Comparison of ENCODE assay signal across 10 cellular contexts in the genomic region with DNA sequence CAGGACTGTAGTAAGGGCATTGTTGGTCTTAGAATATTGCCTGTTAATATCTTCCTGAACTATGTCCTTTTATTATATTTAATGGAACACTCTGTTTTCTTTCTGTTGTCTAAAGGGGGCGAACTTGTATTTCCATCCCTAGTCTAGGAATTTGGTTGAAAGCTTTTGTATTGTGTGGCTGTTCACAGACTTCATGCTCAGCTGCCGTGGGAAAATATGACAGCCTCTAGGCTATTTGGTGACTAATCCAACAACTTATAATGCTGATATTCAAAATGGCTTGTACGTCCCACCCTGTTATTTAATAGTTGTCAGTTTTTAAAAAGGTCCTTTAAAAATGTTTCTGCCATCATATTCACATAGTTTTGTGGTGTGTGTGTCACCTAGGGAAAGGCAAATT.
DNase-seq lines count a peak whose midpoint lies in the region; ATAC-seq, FAIRE-seq and TF ChIP-seq lines count a peak whose summit lies in the region.
"Had no signal": no experiment of that assay in that cellular context is flagged by ENCODE, and none has a peak within 500 bp of the region (broad histone marks: within the 10 kb centered on the region; RNA-seq: fewer than 3 reads in every experiment).

No MANE protein-coding gene starts in this region.

- ATAC-seq in left lobe of liver (peak; percentile 12), HG03442 (IDR thresholded peaks at IDR 0.05; ENCODE audit: unreplicated experiment) (no peak)

- FAIRE-seq in urothelium cell line (lab: Jason Lieb, UNC): no peak
- FAIRE-seq: TTC549 had no signal

- H3K4me3 ChIP-seq in brain microvascular endothelial cell (ENCODE audit: low read depth, low read length): no peak overlapping the region

- DNase-seq in A172 (ENCODE audit: low spot score) (peak; percentile 68), HT1080 (ENCODE audit: low read depth) (peak; percentile 81), brain microvascular endothelial cell (peak; percentile 85), left lobe of liver (ENCODE audit: low spot score) (no peak), urothelium cell line (ENCODE audit: low spot score) (no peak), NOMO-1 treated with DMSO at 0.1 percent for 48 hours (lab: John Stamatoyannopoulos, UW; ENCODE audit: unreplicated experiment) (no peak), hypothalamus (lab: John Stamatoyannopoulos, UW) (no peak)
- DNase-seq: CD8-positive, alpha-beta memory T cell had no signal

- H3K36me3 ChIP-seq in brain microvascular endothelial cell (replicated peaks): no peaks in the 10 kb centered on the region

- in situ Hi-C loops in brain microvascular endothelial cell (cut with HindIII; ENCODE audit: low pct_ligation_motif_present, low sequenced_read_pairs): no loop called here

- H3K27ac ChIP-seq in brain microvascular endothelial cell: peak overlapping the region; percentile 76

- TF ChIP-seq CTCF in brain microvascular endothelial cell (IDR thresholded peaks at IDR 0.05; ENCODE audit: low read depth, low read length, missing control alignments): peak; percentile 39

- H3K27me3 ChIP-seq in brain microvascular endothelial cell (replicated peaks): no peaks in the 10 kb centered on the region

Comparison
In these comparisons a context has a peak if more than half of its experiments do, and no peak if none do; other contexts are left out.
1. DNase-seq: peak in A172 (single experiment), HT1080 (single experiment) and brain microvascular endothelial cell (single experiment); none in left lobe of liver (single experiment), urothelium cell line (single experiment), NOMO-1 treated with DMSO at 0.1 percent for 48 hours (single experiment) and hypothalamus (0 of 51).